Comparison of ENCODE assay signal across 8 cellular contexts in genomic region chr7:151168022-151168786, GRCh38. TPM values are rescaled to one million over a fixed set of nuclear protein-coding genes. Genes with fewer than 3 reads are reported as not detected.
DNase-seq lines count a peak whose midpoint lies in the region; ATAC-seq and TF ChIP-seq lines count a peak whose summit lies in the region.

No MANE protein-coding gene starts in this region.

- CTCF ChIA-PET in activated B cell treated with CpG ODN at 0.5 μM for 24 hours (lab: Charles Lee) = interaction anchor here (0.9 to 2.4 kb wide), 3 partner anchors 9 to 182 kb away, joined by 3 to 6 read pairs (median 3); no protein-coding TSS in a partner anchor

- POLR2A ChIA-PET in activated B cell treated with CpG ODN at 0.5 μM for 24 hours (lab: Charles Lee) = interaction anchor here (0.6 kb wide), 1 partner anchor 48 kb away, joined by 4 read pairs; no protein-coding TSS in a partner anchor

- TF ChIP-seq CTCF in GM12875 (IDR thresholded peaks at IDR 0.05; ENCODE audit: borderline replicate concordance, insufficient read depth, low read depth, low read length) = peak; percentile 82
- peak; percentile 51 for TF ChIP-seq CTCF in activated B cell treated with CpG ODN at 0.5 μM for 24 hours (IDR thresholded peaks at IDR 0.05)
- TF ChIP-seq CTCF in choroid plexus epithelial cell (conservative IDR thresholded peaks at IDR 0.05; ENCODE audit: low read depth, low read length) = peak; percentile 42

- H3K27me3 Mint-ChIP-seq in activated B cell treated with CpG ODN at 0.5 μM for 24 hours (peaks cover 48% of the 10 kb centered on the region), memory B cell (peaks cover 26% of the 10 kb centered on the region)

- H3K4me3 Mint-ChIP-seq in activated B cell treated with CpG ODN at 0.5 μM for 24 hours = peak overlapping the region; percentile 69
- H3K4me3 Mint-ChIP-seq in memory B cell = peak overlapping the region; percentile 81
- H3K4me3 Mint-ChIP-seq in stimulated activated effector memory CD8-positive, alpha-beta T cell treated with anti-CD3 and anti-CD28 coated beads, Interleukin-12 subunit alpha, Interleukin-12 subunit beta, amount 100 ng/mL, for 72 hours = peak overlapping the region; percentile 66

- no peak overlapping the region for H3K4me3 ChIP-seq in GM12875 (ENCODE audit: low read depth, low read length)
- peak overlapping the region; percentile 8 for H3K4me3 ChIP-seq in choroid plexus epithelial cell (ENCODE audit: low read depth, low read length)

- intact Hi-C loops in activated B cell treated with CpG ODN at 0.5 μM for 24 hours (cut with micrococcal nuclease) = loop anchor here (1.0 to 5.0 kb wide), 4 partner anchors 44 to 135 kb away; partner anchors contain the start of gene CHPF2

- no peak overlapping the region for H3K27ac Mint-ChIP-seq in activated B cell treated with CpG ODN at 0.5 μM for 24 hours
- H3K27ac Mint-ChIP-seq in memory B cell = no peak overlapping the region
- no peak overlapping the region for H3K27ac Mint-ChIP-seq in stimulated activated effector memory CD8-positive, alpha-beta T cell treated with anti-CD3 and anti-CD28 coated beads, Interleukin-12 subunit alpha, Interleukin-12 subunit beta, amount 100 ng/mL, for 72 hours

- peak; percentile 88 for DNase-seq in HuH-7 (ENCODE audit: low spot score)
- peak; percentile 62 for DNase-seq in activated B cell treated with CpG ODN at 0.5 μM for 24 hours
- DNase-seq in choroid plexus epithelial cell (ENCODE audit: low read depth) = no peak
- peak; percentile 58 to 70 for DNase-seq in memory B cell (ENCODE audit: low spot score in 2 of 2)
- peak; percentile 69 to 82 for DNase-seq in stimulated activated effector memory CD8-positive, alpha-beta T cell treated with anti-CD3 and anti-CD28 coated beads, Interleukin-12 subunit alpha, Interleukin-12 subunit beta, amount 100 ng/mL, for 72 hours (ENCODE audit: low spot score in 2 of 2)
- no peak for DNase-seq in COR-L47 (lab: John Stamatoyannopoulos, UW)

- no peaks in the 10 kb centered on the region for H3K9me3 Mint-ChIP-seq in activated B cell treated with CpG ODN at 0.5 μM for 24 hours
- no peaks in the 10 kb centered on the region for H3K9me3 Mint-ChIP-seq in memory B cell
- no peaks in the 10 kb centered on the region for H3K9me3 Mint-ChIP-seq in stimulated activated effector memory CD8-positive, alpha-beta T cell treated with anti-CD3 and anti-CD28 coated beads, Interleukin-12 subunit alpha, Interleukin-12 subunit beta, amount 100 ng/mL, for 72 hours

- peak; percentile 75 for ATAC-seq in activated B cell treated with CpG ODN at 0.5 μM for 24 hours (ENCODE audit: low read depth)
- ATAC-seq in memory B cell (ENCODE audit: low read depth) = peak; percentile 76
- ATAC-seq in stimulated activated effector memory CD8-positive, alpha-beta T cell treated with anti-CD3 and anti-CD28 coated beads, Interleukin-12 subunit alpha, Interleukin-12 subunit beta, amount 100 ng/mL, for 72 hours = peak; percentile 91
- no peak for ATAC-seq in HG02588 (IDR thresholded peaks at IDR 0.05; ENCODE audit: unreplicated experiment)

- H3K4me1 Mint-ChIP-seq in activated B cell treated with CpG ODN at 0.5 μM for 24 hours = peaks cover 14% of the 10 kb centered on the region
- peaks cover 18% of the 10 kb centered on the region for H3K4me1 Mint-ChIP-seq in memory B cell
- peaks cover 23% of the 10 kb centered on the region for H3K4me1 Mint-ChIP-seq in stimulated activated effector memory CD8-positive, alpha-beta T cell treated with anti-CD3 and anti-CD28 coated beads, Interleukin-12 subunit alpha, Interleukin-12 subunit beta, amount 100 ng/mL, for 72 hours

- no peaks in the 10 kb centered on the region for H3K36me3 Mint-ChIP-seq in activated B cell treated with CpG ODN at 0.5 μM for 24 hours (ENCODE audit: low read depth)
- H3K36me3 Mint-ChIP-seq in memory B cell = peaks cover under 1% of the 10 kb centered on the region
- H3K36me3 Mint-ChIP-seq in stimulated activated effector memory CD8-positive, alpha-beta T cell treated with anti-CD3 and anti-CD28 coated beads, Interleukin-12 subunit alpha, Interleukin-12 subunit beta, amount 100 ng/mL, for 72 hours = peaks cover 3% of the 10 kb centered on the region

RNA-seq across cellular contexts. Expression of gene GBX1, which starts 0.7 kb away (rescaled TPM):
- total RNA-seq in activated B cell treated with CpG ODN at 0.5 μM for 24 hours = not detected in 2 replicates

RNA-seq across cellular contexts. Expression of gene ASB10, which starts 18.8 kb away (rescaled TPM):
- total RNA-seq in activated B cell treated with CpG ODN at 0.5 μM for 24 hours = not detected in 2 replicates

RNA-seq across cellular contexts. Expression of gene H2BK1, which starts 42.1 kb away (rescaled TPM):
- total RNA-seq in activated B cell treated with CpG ODN at 0.5 μM for 24 hours = 0.76 and 1.8 TPM in 2 replicates

RNA-seq across cellular contexts. Expression of gene ABCF2, which starts 58.8 kb away (rescaled TPM):
- 47.3 and 52.4 TPM in 2 replicates for total RNA-seq in activated B cell treated with CpG ODN at 0.5 μM for 24 hours

Comparison
In these comparisons a context has a peak if more than half of its experiments do, and no peak if none do; other contexts are left out.
1. DNase-seq: peak in HuH-7 (single experiment), activated B cell treated with CpG ODN at 0.5 μM for 24 hours (single experiment), memory B cell (2 of 2) and stimulated activated effector memory CD8-positive, alpha-beta T cell treated with anti-CD3 and anti-CD28 coated beads, Interleukin-12 subunit alpha, Interleukin-12 subunit beta, amount 100 ng/mL, for 72 hours (2 of 2); none in choroid plexus epithelial cell (single experiment) and COR-L47 (single experiment).
2. Peak in every context shown above with its lines, with median percentiles within 50 percentile points of each other: CTCF ChIP-seq and H3K4me3 Mint-ChIP-seq.